Comparison of ENCODE assay signal across 19 cellular contexts in genomic region chr17:8680402-8680801, GRCh38.
"Had no signal": no experiment of that assay in that cellular context is flagged by ENCODE, and none has a peak within 500 bp of the region (broad histone marks: within the 10 kb centered on the region; RNA-seq: fewer than 3 reads in every experiment).

No MANE protein-coding gene starts in this region.

- H3K4me3 ChIP-seq: lower lobe of right lung, spleen had no signal

- H3K27me3 ChIP-seq: breast epithelium had no signal

- H3K9me3 ChIP-seq: breast epithelium, lower lobe of right lung, neutrophil had no signal

- DNase-seq: activated CD4-positive, alpha-beta T cell treated with anti-CD3 and anti-CD28 coated beads for 1 hour; activated CD4-positive, alpha-beta T cell treated with anti-CD3 and anti-CD28 coated beads, Interleukin-2, amount 50 U/mL, for 48 hours; activated CD8-positive, alpha-beta memory T cell treated with anti-CD3 and anti-CD28 coated beads, Interleukin-2, amount 10 ng/mL, durations not matched to agents 7 days and 5 days; activated effector memory CD4-positive, alpha-beta T cell treated with Interleukin-2 at 50 U/mL for 16 hours; activated T-cell treated with anti-CD3 and anti-CD28 coated beads, Interleukin-2, amount 50 U/mL, for 24 hours; amygdala; effector CD4-positive, alpha-beta T cell; hypothalamus; kidney glomerular epithelial cell; lower lobe of right lung; naive B cell; spleen; stimulated activated CD4-positive, alpha-beta T cell treated with anti-CD3 and anti-CD28 coated beads, Interleukin-1b, Interleukin-23, amount 100 ng/mL, for 48 hours; stimulated activated naive B cell treated with anti-CD40 and anti-IgM and Interleukin-4, amounts not matched to agents 10 μg/mL and 1 μg/mL and 100 μg/mL, for 72 hours; substantia nigra had no signal

- ATAC-seq: activated CD8-positive, alpha-beta memory T cell treated with anti-CD3 and anti-CD28 coated beads, Interleukin-2, amount 10 ng/mL, durations not matched to agents 7 days and 5 days; activated naive CD4-positive, alpha-beta T cell treated with anti-CD3 and anti-CD28 coated beads, Interleukin-2, amount 50 U/mL, for 72 hours; lower lobe of right lung; stimulated activated naive B cell treated with anti-CD40 and anti-IgM and Interleukin-4, amounts not matched to agents 10 μg/mL and 1 μg/mL and 100 μg/mL, for 72 hours had no signal

- H3K36me3 ChIP-seq: breast epithelium, lower lobe of right lung, neutrophil, spleen had no signal

- H3K4me1 ChIP-seq: breast epithelium, lower lobe of right lung, spleen had no signal

- H3K27ac ChIP-seq: neutrophil, spleen had no signal

- FAIRE-seq: colon had no signal
